Comparison of ENCODE assay signal across 17 cellular contexts in genomic region chr3:88025001-88025552, GRCh38. TPM values are rescaled to one million over a fixed set of nuclear protein-coding genes. Genes with fewer than 3 reads are reported as not detected.
A peak's percentile ranks its signal among the peaks of the same experiment; 100 is the strongest.
DNase-seq lines count a peak whose midpoint lies in the region; ATAC-seq and TF ChIP-seq lines count a peak whose summit lies in the region.
"Had no signal": no experiment of that assay in that cellular context is flagged by ENCODE, and none has a peak within 500 bp of the region (broad histone marks: within the 10 kb centered on the region; RNA-seq: fewer than 3 reads in every experiment).

No MANE protein-coding gene starts in this region.

- 63 to 70% methylated on average over 4 of the region's 4 CpGs for WGBS in endodermal cell (ENCODE audit: insufficient coverage in 1 of 2, insufficient read length in 1 of 2), 2 experiments
- 75 to 82% methylated on average over 4 of the region's 4 CpGs for WGBS in upper lobe of left lung, 2 donors

- H4K20me1 ChIP-seq in OCI-LY3 (ENCODE audit: insufficient read depth, low read length) = no peaks in the 10 kb centered on the region
- H4K20me1 ChIP-seq: BLaER1 had no signal

- peaks cover 40% of the 10 kb centered on the region for H3K9me3 Mint-ChIP-seq in endodermal cell

- H3K9ac ChIP-seq in OCI-LY3 (ENCODE audit: low read length) (no peak overlapping the region), endodermal cell (ENCODE audit: extremely low read depth, low read length, poor library complexity, severe bottlenecking) (no peak overlapping the region)
- H3K9ac ChIP-seq: BLaER1, GM23248 had no signal

- no peak overlapping the region for H3K4me2 ChIP-seq in OCI-LY3 (ENCODE audit: low read length)
- H3K4me2 ChIP-seq: BLaER1 had no signal

- H3K9me3 ChIP-seq in OCI-LY3 (ENCODE audit: insufficient read depth, low read length) (no peaks in the 10 kb centered on the region), endodermal cell (ENCODE audit: control insufficient read depth, low read length) (peaks cover 39% of the 10 kb centered on the region), upper lobe of left lung (peaks cover 0 to 7% (median 0%) of the 10 kb centered on the region in 4 donors)

- peaks cover 3% of the 10 kb centered on the region; the same call in 1 of the 2 replicates for H3K4me1 ChIP-seq in OCI-LY3 (ENCODE audit: low read length)
- no peaks in the 10 kb centered on the region for H3K4me1 ChIP-seq in endodermal cell (ENCODE audit: control insufficient read depth, insufficient read depth, low read length)
- peaks cover 0 to 3% (median 0%) of the 10 kb centered on the region in 4 donors for H3K4me1 ChIP-seq in upper lobe of left lung
- H3K4me1 ChIP-seq: BLaER1 had no signal

- H3K79me2 ChIP-seq in OCI-LY3 (ENCODE audit: low read length) = no peaks in the 10 kb centered on the region

- H3K4me1 Mint-ChIP-seq in endodermal cell = no peaks in the 10 kb centered on the region

- no peaks in the 10 kb centered on the region for H3K27me3 Mint-ChIP-seq in endodermal cell (ENCODE audit: insufficient read depth)

- no peak overlapping the region for H3K4me3 ChIP-seq in OCI-LY3 (ENCODE audit: low read length)
- peak overlapping the region; percentile 14 for H3K4me3 ChIP-seq in endodermal cell (ENCODE audit: low read length)
- H3K4me3 ChIP-seq in upper lobe of left lung = no peak overlapping the region
- H3K4me3 ChIP-seq: BLaER1, GM23248 had no signal

- H3K36me3 Mint-ChIP-seq in endodermal cell (ENCODE audit: low read depth) = peaks cover 4% of the 10 kb centered on the region

- no peak for TF ChIP-seq EP300 in upper lobe of left lung (IDR thresholded peaks at IDR 0.05)

- DNase-seq in NCI-H2107 treated with DMSO at 0.1 percent for 48 hours (lab: John Stamatoyannopoulos, UW; ENCODE audit: unreplicated experiment) (peak; percentile 69), NCI-H2107 (lab: John Stamatoyannopoulos, UW) (no peak), endodermal cell (no peak), D341Med (ENCODE audit: low spot score) (no peak), upper lobe of left lung (no peak)
- DNase-seq: AML-193, Calu3, DMS79, GM23248, IMR-90, KBM-7 had no signal

- no peak overlapping the region for H3K27ac Mint-ChIP-seq in endodermal cell

- 0 out of 2 replicates have a peak overlapping the region, but pooled peaks have one; percentile 28 for H2AFZ ChIP-seq in OCI-LY3 (ENCODE audit: low read depth, low read length)
- H2AFZ ChIP-seq: GM23248 had no signal

- H3K27ac ChIP-seq in OCI-LY3 (ENCODE audit: low read length) (no peak overlapping the region), endodermal cell (ENCODE audit: low read depth, low read length) (no peak overlapping the region), upper lobe of left lung (no peak overlapping the region)
- H3K27ac ChIP-seq: 22Rv1, BLaER1, GM23248 had no signal

- no peaks in the 10 kb centered on the region for H3K27me3 ChIP-seq in OCI-LY3 (ENCODE audit: low read depth, low read length)
- H3K27me3 ChIP-seq in endodermal cell (ENCODE audit: control insufficient read depth, insufficient read depth, low read length, poor library complexity, severe bottlenecking) = no peaks in the 10 kb centered on the region
- H3K27me3 ChIP-seq in upper lobe of left lung = no peaks in the 10 kb centered on the region
- H3K27me3 ChIP-seq: BLaER1 had no signal

- no peak for TF ChIP-seq POLR2A in upper lobe of left lung (IDR thresholded peaks at IDR 0.05)

- H3K36me3 ChIP-seq in OCI-LY3 (replicated peaks; ENCODE audit: low read depth, low read length) = no peaks in the 10 kb centered on the region
- no peaks in the 10 kb centered on the region for H3K36me3 ChIP-seq in endodermal cell (ENCODE audit: control insufficient read depth, insufficient read depth, low read length)
- H3K36me3 ChIP-seq in upper lobe of left lung = no peaks in the 10 kb centered on the region
- H3K36me3 ChIP-seq: BLaER1 had no signal

- H3K4me3 Mint-ChIP-seq in endodermal cell = no peak overlapping the region

- TF ChIP-seq CTCF in OCI-LY3 (IDR thresholded peaks at IDR 0.05; ENCODE audit: low read depth, low read length) = no peak
- no peak for TF ChIP-seq CTCF in endodermal cell (conservative IDR thresholded peaks at IDR 0.05)
- TF ChIP-seq CTCF in upper lobe of left lung (IDR thresholded peaks at IDR 0.05) = no peak

- ATAC-seq in GM21529 (IDR thresholded peaks at IDR 0.05; ENCODE audit: unreplicated experiment) (no peak), upper lobe of left lung (ENCODE audit: low FRiP score in 2 of 2) (no peak), GM19324 (IDR thresholded peaks at IDR 0.05; ENCODE audit: low FRiP score, unreplicated experiment) (no peak)
- ATAC-seq: HCT116 had no signal

RNA-seq across cellular contexts. Expression of gene CGGBP1, which starts 33.7 kb away (rescaled TPM):
- total RNA-seq in endodermal cell (10 to 100 TPM; 81.5 to 96.3 TPM), upper lobe of left lung (100 to 1,000 TPM in 1 of 6 donors, 10 to 100 TPM in 5; 41.7 to 114 (median 60.8) TPM)
- 108 TPM for polyA plus RNA-seq in endodermal cell (2013, experiment 1 of 2)
- polyA plus RNA-seq in endodermal cell (2013, experiment 2 of 2) = 98.1 TPM

RNA-seq across cellular contexts. Expression of gene ZNF654, which starts 34.0 kb away (rescaled TPM):
- total RNA-seq in endodermal cell (10 to 100 TPM in 1 of 2 donors, 1 to 10 TPM in 1; 7.3 to 10.6 TPM), upper lobe of left lung (10 to 100 TPM in 5 of 6 donors, 1 to 10 TPM in 1; 4.9 to 21.4 (median 13.8) TPM)
- 8.5 TPM for polyA plus RNA-seq in endodermal cell (2013, experiment 1 of 2)
- 8.2 TPM for polyA plus RNA-seq in endodermal cell (2013, experiment 2 of 2)
